ENCODE assay signal across 8 cellular contexts in genomic region chr2:102103992-102104871, GRCh38. TPM values are rescaled to one million over a fixed set of nuclear protein-coding genes. Genes with fewer than 3 reads are reported as not detected.
A peak's percentile ranks its signal among the peaks of the same experiment; 100 is the strongest.
DNase-seq lines count a peak whose midpoint lies in the region; ATAC-seq and TF ChIP-seq lines count a peak whose summit lies in the region.

No MANE protein-coding gene starts in this region.

- no peaks in the 10 kb centered on the region for H3K36me3 ChIP-seq in thoracic aorta

- no peak for TF ChIP-seq CTCF in natural killer cell (IDR thresholded peaks at IDR 0.05)
- no peak for TF ChIP-seq CTCF in thoracic aorta (IDR thresholded peaks at IDR 0.05)

- peak overlapping the region; percentile 82 to 85 for H3K27ac ChIP-seq in thoracic aorta

- no peaks in the 10 kb centered on the region for H3K36me3 Mint-ChIP-seq in natural killer cell

- ATAC-seq in HG03175 (IDR thresholded peaks at IDR 0.05; ENCODE audit: unreplicated experiment) (peak; percentile 74), natural killer cell (peak; percentile 64 to 83 (median 78)), thoracic aorta (ENCODE audit: insufficient number of reproducible peaks, low FRiP score, low read depth) (peak; percentile 91)

- DNase-seq in DMS53 (lab: John Stamatoyannopoulos, UW): peak; percentile 36
- no peak for DNase-seq in DMS53 treated with DMSO at 0.1 percent for 48 hours (lab: John Stamatoyannopoulos, UW; ENCODE audit: unreplicated experiment)
- DNase-seq in activated CD4-positive, CD25-positive, alpha-beta regulatory T cell treated with anti-CD3 and anti-CD28 coated beads, Interleukin-2, amount 50 U/mL, for 72 hours: peak; percentile 57
- peak; percentile 58 for DNase-seq in dedifferentiated amniotic fluid mesenchymal stem cell (ENCODE audit: extremely low spot score)
- DNase-seq in natural killer cell: peak; percentile 24
- peak; percentile 83 for DNase-seq in thoracic aorta (ENCODE audit: low spot score)
- no peak for DNase-seq in HT-29 (ENCODE audit: low spot score)

- peaks cover 27 to 53% of the 10 kb centered on the region in 2 donors for H3K27me3 Mint-ChIP-seq in natural killer cell (ENCODE audit: low read depth in 2 of 2)

- no peaks in the 10 kb centered on the region for H3K9me3 Mint-ChIP-seq in natural killer cell

- peak overlapping the region in 1 of 2 donors; percentile 38 for H3K27ac Mint-ChIP-seq in natural killer cell

- peak overlapping the region; percentile 72 for H3K4me3 ChIP-seq in thoracic aorta

- peaks cover 0 to 34% of the 10 kb centered on the region in 2 donors for H3K4me1 ChIP-seq in thoracic aorta (ENCODE audit: control insufficient read depth in 1 of 2, low read depth in 2 of 2)

- H3K27me3 ChIP-seq in thoracic aorta (replicated peaks; ENCODE audit: insufficient read depth): no peaks in the 10 kb centered on the region

- intact Hi-C loops in natural killer cell (cut with micrococcal nuclease): no loop called here

- H3K4me3 Mint-ChIP-seq in natural killer cell: peak overlapping the region; percentile 59

- H3K9me3 ChIP-seq in thoracic aorta: no peaks in the 10 kb centered on the region

- H3K4me1 Mint-ChIP-seq in natural killer cell: peaks cover 11 to 12% of the 10 kb centered on the region in 2 donors

RNA-seq across cellular contexts. Expression of gene IL1R1, which starts 38.3 kb away (rescaled TPM):
- total RNA-seq in natural killer cell: 1 to 10 TPM in 1 of 3 donors, under 1 TPM in 2; 0.45 to 3.1 (median 0.68) TPM
- 100 to 1,000 TPM in 1 of 2 donors, 10 to 100 TPM in 1; 65.1 to 281 TPM for total RNA-seq in thoracic aorta
- 0.31 and 0.61 TPM in 2 replicates for total RNA-seq in HT-29 (2014; rRNA removed; shearing (Covaris generic))

Comparison
In these comparisons a context has a peak if more than half of its experiments do, and no peak if none do; other contexts are left out.
1. DNase-seq: peak in DMS53 (single experiment), activated CD4-positive, CD25-positive, alpha-beta regulatory T cell treated with anti-CD3 and anti-CD28 coated beads, Interleukin-2, amount 50 U/mL, for 72 hours (single experiment), dedifferentiated amniotic fluid mesenchymal stem cell (single experiment), natural killer cell (single experiment) and thoracic aorta (single experiment); none in DMS53 treated with DMSO at 0.1 percent for 48 hours (single experiment) and HT-29 (single experiment).
2. RNA of gene IL1R1, which starts 38.3 kb away (total RNA-seq): 65.1 to 281 TPM in thoracic aorta; 0.45 to 3.1 TPM in natural killer cell and 0.31 to 0.61 TPM in HT-29; every median in the first group is over 10 times any median in the second.
3. Peak in every context shown above with its lines, with median percentiles within 50 percentile points of each other: ATAC-seq.